20 cellular contexts compared by ENCODE assay signal in the genomic region with DNA sequence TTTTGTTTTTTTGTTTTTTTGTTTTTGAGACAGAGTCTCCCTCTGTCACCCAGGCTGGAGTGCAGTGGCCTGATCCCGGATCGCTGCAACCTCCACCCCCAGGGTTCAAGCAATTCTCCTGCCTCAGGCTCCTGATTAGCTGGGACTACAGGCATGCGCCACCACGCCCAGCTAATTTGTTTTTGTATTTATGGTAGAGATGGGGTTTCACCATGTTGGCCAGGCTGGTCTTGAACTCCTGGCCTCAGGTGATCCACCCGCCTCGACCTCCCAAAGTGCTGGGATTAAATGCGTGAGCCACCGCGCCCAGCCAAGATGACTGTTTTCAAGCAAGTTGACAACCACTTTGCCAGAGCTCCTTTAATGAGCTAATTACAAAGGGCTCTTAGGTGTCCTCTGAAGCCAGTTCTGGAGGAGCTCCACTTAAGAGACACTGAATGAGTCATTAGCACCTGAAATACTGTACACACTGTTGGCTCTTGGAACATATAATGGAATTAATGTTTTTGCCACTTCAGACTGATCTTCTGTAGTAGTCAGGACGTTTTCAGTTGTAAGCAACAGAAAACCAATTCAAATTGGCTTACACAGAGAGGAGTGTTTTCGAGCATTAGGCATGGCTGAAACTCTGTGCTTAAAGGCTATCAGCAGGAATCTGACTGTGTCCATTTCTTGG. TPM values are rescaled to one million over a fixed set of nuclear protein-coding genes. Genes with fewer than 3 reads are reported as not detected.
DNase-seq lines count a peak whose midpoint lies in the region; ATAC-seq and TF ChIP-seq lines count a peak whose summit lies in the region.
"Had no signal": no experiment of that assay in that cellular context is flagged by ENCODE, and none has a peak within 500 bp of the region (broad histone marks: within the 10 kb centered on the region; RNA-seq: fewer than 3 reads in every experiment).

No MANE protein-coding gene starts in this region.

- TF ChIP-seq CTCF in glutamatergic neuron (IDR thresholded peaks at IDR 0.05; ENCODE audit: partially characterized antibody, unreplicated experiment) (no peak), osteocyte (IDR thresholded peaks at IDR 0.05) (no peak)

- no peak for ATAC-seq in Right ventricle myocardium superior (ENCODE audit: poor library complexity)
- ATAC-seq: activated CD8-positive, alpha-beta memory T cell treated with anti-CD3 and anti-CD28 coated beads, Interleukin-2, amount 10 ng/mL, durations not matched to agents 7 days and 5 days; body of pancreas; CD8-positive, alpha-beta T cell had no signal

- no peaks in the 10 kb centered on the region for H3K36me3 Mint-ChIP-seq in glutamatergic neuron (ENCODE audit: unreplicated experiment)
- no peaks in the 10 kb centered on the region for H3K36me3 Mint-ChIP-seq in osteocyte (ENCODE audit: unreplicated experiment)
- H3K36me3 Mint-ChIP-seq: activated CD8-positive, alpha-beta memory T cell treated with anti-CD3 and anti-CD28 coated beads, Interleukin-2, amount 10 ng/mL, durations not matched to agents 7 days and 5 days; activated naive CD8-positive, alpha-beta T cell treated with anti-CD3 and anti-CD28 coated beads, Interleukin-2, amount 10 ng/mL, durations not matched to agents 7 days and 5 days; CD8-positive, alpha-beta T cell had no signal

- intact Hi-C loops in Right ventricle myocardium superior (cut with DNase I): no loop called here

- H3K27me3 Mint-ChIP-seq in glutamatergic neuron (ENCODE audit: unreplicated experiment) (peaks cover 2% of the 10 kb centered on the region), osteocyte (ENCODE audit: unreplicated experiment) (no peaks in the 10 kb centered on the region)
- H3K27me3 Mint-ChIP-seq: activated CD4-positive, alpha-beta T cell treated with anti-CD3 and anti-CD28 coated beads, Interleukin-2, amount 10 ng/mL, durations not matched to agents 24 days and 14 days; activated CD8-positive, alpha-beta memory T cell treated with anti-CD3 and anti-CD28 coated beads, Interleukin-2, amount 10 ng/mL, durations not matched to agents 7 days and 5 days; activated naive CD8-positive, alpha-beta T cell treated with anti-CD3 and anti-CD28 coated beads, Interleukin-2, amount 10 ng/mL, durations not matched to agents 7 days and 5 days had no signal

- H3K4me1 Mint-ChIP-seq in glutamatergic neuron (ENCODE audit: low read depth, unreplicated experiment) (no peaks in the 10 kb centered on the region), osteocyte (ENCODE audit: unreplicated experiment) (peaks cover 8% of the 10 kb centered on the region)
- H3K4me1 Mint-ChIP-seq: activated CD4-positive, alpha-beta T cell treated with anti-CD3 and anti-CD28 coated beads, Interleukin-2, amount 10 ng/mL, durations not matched to agents 24 days and 14 days; activated naive CD8-positive, alpha-beta T cell treated with anti-CD3 and anti-CD28 coated beads, Interleukin-2, amount 10 ng/mL, durations not matched to agents 7 days and 5 days had no signal

- H3K27ac Mint-ChIP-seq in glutamatergic neuron (ENCODE audit: unreplicated experiment): no peak overlapping the region
- no peak overlapping the region for H3K27ac Mint-ChIP-seq in osteocyte (ENCODE audit: unreplicated experiment)
- H3K27ac Mint-ChIP-seq: activated CD4-positive, alpha-beta T cell treated with anti-CD3 and anti-CD28 coated beads, Interleukin-2, amount 10 ng/mL, durations not matched to agents 24 days and 14 days; activated CD8-positive, alpha-beta memory T cell treated with anti-CD3 and anti-CD28 coated beads, Interleukin-2, amount 10 ng/mL, durations not matched to agents 7 days and 5 days; activated naive CD8-positive, alpha-beta T cell treated with anti-CD3 and anti-CD28 coated beads, Interleukin-2, amount 10 ng/mL, durations not matched to agents 7 days and 5 days; CD8-positive, alpha-beta T cell had no signal

- H3K9me3 Mint-ChIP-seq in glutamatergic neuron (ENCODE audit: unreplicated experiment): no peaks in the 10 kb centered on the region
- peaks cover under 1% of the 10 kb centered on the region for H3K9me3 Mint-ChIP-seq in osteocyte (ENCODE audit: unreplicated experiment)
- H3K9me3 Mint-ChIP-seq: activated naive CD8-positive, alpha-beta T cell treated with anti-CD3 and anti-CD28 coated beads, Interleukin-2, amount 10 ng/mL, durations not matched to agents 7 days and 5 days; CD8-positive, alpha-beta T cell had no signal

- DNase-seq in DMS53 (lab: John Stamatoyannopoulos, UW): peak; percentile 81
- DNase-seq in NCI-H1105 (lab: John Stamatoyannopoulos, UW): peak; percentile 7
- DNase-seq in NCI-H524 treated with DMSO at 0.1 percent for 48 hours (lab: John Stamatoyannopoulos, UW): peak; percentile 37
- DNase-seq in islet precursor cell: peak; percentile 71
- no peak for DNase-seq in Right ventricle myocardium superior
- no peak for DNase-seq in OCI-M1 (lab: John Stamatoyannopoulos, UW)
- no peak for DNase-seq in glutamatergic neuron
- DNase-seq in osteocyte (ENCODE audit: extremely low spot score, unreplicated experiment): no peak
- DNase-seq: activated CD4-positive, alpha-beta T cell treated with anti-CD3 and anti-CD28 coated beads, Interleukin-2, amount 10 ng/mL, durations not matched to agents 24 days and 14 days; activated CD8-positive, alpha-beta memory T cell treated with anti-CD3 and anti-CD28 coated beads, Interleukin-2, amount 10 ng/mL, durations not matched to agents 7 days and 5 days; activated naive CD8-positive, alpha-beta T cell treated with anti-CD3 and anti-CD28 coated beads, Interleukin-2, amount 10 ng/mL, durations not matched to agents 7 days and 5 days; body of pancreas; CD8-positive, alpha-beta T cell; heart right ventricle; left ventricle myocardium inferior; NCI-H1092 treated with DMSO at 0.1 percent for 48 hours; PC-9; SJCRH30; stimulated activated naive CD4-positive, alpha-beta T cell treated with Interleukin-2 at 50 U/mL for 16 hours; T-helper 1 cell had no signal

- H3K4me3 Mint-ChIP-seq in glutamatergic neuron (ENCODE audit: unreplicated experiment) (no peak overlapping the region), osteocyte (ENCODE audit: unreplicated experiment) (no peak overlapping the region)
- H3K4me3 Mint-ChIP-seq: activated CD4-positive, alpha-beta T cell treated with anti-CD3 and anti-CD28 coated beads, Interleukin-2, amount 10 ng/mL, durations not matched to agents 24 days and 14 days; activated CD8-positive, alpha-beta memory T cell treated with anti-CD3 and anti-CD28 coated beads, Interleukin-2, amount 10 ng/mL, durations not matched to agents 7 days and 5 days; activated naive CD8-positive, alpha-beta T cell treated with anti-CD3 and anti-CD28 coated beads, Interleukin-2, amount 10 ng/mL, durations not matched to agents 7 days and 5 days; CD8-positive, alpha-beta T cell had no signal

RNA-seq across cellular contexts. Expression of gene MED13L, which starts 55.4 kb away (rescaled TPM):
- total RNA-seq in Right ventricle myocardium superior (57.7 TPM), glutamatergic neuron (ENCODE audit: unreplicated experiment) (95.5 TPM), osteocyte (229 and 234 TPM in 2 replicates)

Comparison
In these comparisons a context has a peak if more than half of its experiments do, and no peak if none do; other contexts are left out.
1. DNase-seq: peak in DMS53 (single experiment), NCI-H1105 (single experiment), NCI-H524 treated with DMSO at 0.1 percent for 48 hours (single experiment) and islet precursor cell (single experiment); none in Right ventricle myocardium superior (single experiment), OCI-M1 (single experiment), glutamatergic neuron (single experiment) and osteocyte (single experiment).